ENCODE assay signal across 16 cellular contexts in the genomic region with DNA sequence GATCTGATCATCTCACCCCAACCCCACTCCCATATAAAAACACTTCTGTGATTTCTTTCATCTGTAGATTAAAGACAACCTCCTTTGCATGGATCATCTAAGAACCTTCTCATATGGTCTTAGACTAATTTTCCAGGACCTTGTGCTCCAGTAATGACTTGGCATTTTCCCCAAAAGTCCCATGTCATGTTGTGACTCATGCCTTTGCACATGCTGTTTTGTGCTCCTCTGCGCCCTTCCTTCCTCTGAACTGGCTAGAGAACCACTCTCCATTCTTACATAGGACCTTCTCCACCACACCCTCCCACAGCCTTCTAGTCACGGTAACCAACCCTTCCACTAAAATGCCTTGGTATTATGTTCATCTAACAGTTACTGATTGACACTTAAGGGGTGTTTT.
DNase-seq lines count a peak whose midpoint lies in the region; ATAC-seq, FAIRE-seq and TF ChIP-seq lines count a peak whose summit lies in the region.
"Had no signal": no experiment of that assay in that cellular context is flagged by ENCODE, and none has a peak within 500 bp of the region (broad histone marks: within the 10 kb centered on the region; RNA-seq: fewer than 3 reads in every experiment).

No MANE protein-coding gene starts in this region.

- H3K4me3 Mint-ChIP-seq in Caco-2 (ENCODE audit: unreplicated experiment) = no peak overlapping the region
- H3K4me3 Mint-ChIP-seq in HFFc6 = no peak overlapping the region
- H3K4me3 Mint-ChIP-seq: CD14-positive monocyte, natural killer cell had no signal

- H3K9me3 Mint-ChIP-seq in Caco-2 (ENCODE audit: unreplicated experiment) (peaks cover 10% of the 10 kb centered on the region), HFFc6 (no peaks in the 10 kb centered on the region; the same call in 1 of the 2 replicates)

- peaks cover 13% of the 10 kb centered on the region for H3K4me1 Mint-ChIP-seq in Caco-2 (ENCODE audit: low read depth, unreplicated experiment)
- peaks cover 10% of the 10 kb centered on the region for H3K4me1 Mint-ChIP-seq in HFFc6 (ENCODE audit: low read depth)
- H3K4me1 Mint-ChIP-seq: CD14-positive monocyte, natural killer cell had no signal

- FAIRE-seq in bronchial epithelial cell (lab: Jason Lieb, UNC) = no peak

- H3K4me3 ChIP-seq in Caco-2 (ENCODE audit: low read depth, low read length) (no peak overlapping the region), bronchial epithelial cell (ENCODE audit: low read depth, low read length) (no peak overlapping the region)

- H3K27ac Mint-ChIP-seq in Caco-2 (ENCODE audit: unreplicated experiment) (peak overlapping the region; percentile 11), HFFc6 (peak overlapping the region; percentile 28; the same call in 1 of the 2 replicates)
- H3K27ac Mint-ChIP-seq: CD14-positive monocyte, natural killer cell had no signal

- POLR2A ChIA-PET in Caco-2 (lab: Charles Lee) = no interaction called here

- no peaks in the 10 kb centered on the region for H3K9me3 ChIP-seq in Caco-2

- H3K36me3 Mint-ChIP-seq in Caco-2 (ENCODE audit: insufficient read depth, unreplicated experiment) (peaks cover 8% of the 10 kb centered on the region), HFFc6 (ENCODE audit: low read depth) (peaks cover 4% of the 10 kb centered on the region; the same call in 1 of the 2 replicates)
- H3K36me3 Mint-ChIP-seq: CD14-positive monocyte, natural killer cell had no signal

- H3K27me3 ChIP-seq in Caco-2 (replicated peaks; ENCODE audit: control insufficient read depth, insufficient read depth, low read length) = no peaks in the 10 kb centered on the region
- H3K27me3 ChIP-seq in bronchial epithelial cell (ENCODE audit: control insufficient read depth, insufficient read depth, low read length) = no peaks in the 10 kb centered on the region

- intact Hi-C loops in Caco-2 (cut with micrococcal nuclease; ENCODE audit: unreplicated experiment) = no loop called here

- H3K27me3 Mint-ChIP-seq in Caco-2 (ENCODE audit: insufficient read depth, unreplicated experiment) (no peaks in the 10 kb centered on the region), HFFc6 (ENCODE audit: insufficient read depth) (peaks cover 1% of the 10 kb centered on the region)

- CTCF ChIA-PET in Caco-2 (lab: Charles Lee) = no interaction called here

- TF ChIP-seq CTCF in Caco-2 (IDR thresholded peaks at IDR 0.05; ENCODE audit: insufficient read depth in 1 of 2, low read depth in 1 of 2, low read length in 1 of 2, severe bottlenecking in 1 of 2, unreplicated experiment in 1 of 2) = no peak
- TF ChIP-seq CTCF in HFFc6 (IDR thresholded peaks at IDR 0.05) = no peak
- TF ChIP-seq CTCF in bronchial epithelial cell (IDR thresholded peaks at IDR 0.05; ENCODE audit: insufficient read depth, low read length, severe bottlenecking) = no peak

- BruUV-seq in Caco-2 (replicated peaks; lab: Mats Ljungman, UMichigan) = no TSS peak

- DNase-seq in Caco-2 (no peak), HFFc6 (peak; percentile 67), bronchial epithelial cell (ENCODE audit: low read depth) (peak; percentile 15), kidney tubule cell (ENCODE audit: low spot score) (peak; percentile 35)
- DNase-seq in stimulated activated CD4-positive, alpha-beta T cell treated with anti-CD3 and anti-CD28 coated beads, Interleukin-15, amount 100 ng/mL, for 24 hours = no peak
- DNase-seq in activated effector memory CD4-positive, alpha-beta T cell treated with anti-CD3 and anti-CD28 coated beads, Interleukin-2, amount 50 U/mL, for 16 hours = no peak
- DNase-seq: activated naive CD4-positive, alpha-beta T cell treated with Interleukin-2 at 50 U/mL for 16 hours; cerebellar nuclear complex; GF-D8; natural killer cell; NCI-H1417 treated with DMSO at 0.1 percent for 48 hours; OCI-M1; stimulated activated naive CD4-positive, alpha-beta T cell treated with Interleukin-2 at 50 U/mL for 16 hours had no signal

- H3K4me1 ChIP-seq in Caco-2 = peaks cover 24% of the 10 kb centered on the region

- H3K36me3 ChIP-seq in Caco-2 (ENCODE audit: control insufficient read depth, insufficient read depth, low read length) (no peaks in the 10 kb centered on the region), bronchial epithelial cell (ENCODE audit: control insufficient read depth, insufficient read depth, low read length) (no peaks in the 10 kb centered on the region)

- ATAC-seq in GM21423 (IDR thresholded peaks at IDR 0.05; ENCODE audit: unreplicated experiment) (no peak), GM18520 (IDR thresholded peaks at IDR 0.05; ENCODE audit: unreplicated experiment) (no peak)
- ATAC-seq: natural killer cell had no signal

Comparison
In these comparisons a context has a peak if more than half of its experiments do, and no peak if none do; other contexts are left out.
1. DNase-seq: peak in HFFc6 (single experiment), bronchial epithelial cell (single experiment) and kidney tubule cell (single experiment); none in Caco-2 (0 of 2), stimulated activated CD4-positive, alpha-beta T cell treated with anti-CD3 and anti-CD28 coated beads, Interleukin-15, amount 100 ng/mL, for 24 hours (single experiment) and activated effector memory CD4-positive, alpha-beta T cell treated with anti-CD3 and anti-CD28 coated beads, Interleukin-2, amount 50 U/mL, for 16 hours (single experiment).